In genomic region chr15:61141497-61142125, GRCh38 we compare ENCODE assay signal across 23 cellular contexts.
A peak's percentile ranks its signal among the peaks of the same experiment; 100 is the strongest.
DNase-seq lines count a peak whose midpoint lies in the region; ATAC-seq and TF ChIP-seq lines count a peak whose summit lies in the region.
"Had no signal": no experiment of that assay in that cellular context is flagged by ENCODE, and none has a peak within 500 bp of the region (broad histone marks: within the 10 kb centered on the region; RNA-seq: fewer than 3 reads in every experiment).

No MANE protein-coding gene starts in this region.

- H3K27me3 ChIP-seq in left lung = no peaks in the 10 kb centered on the region
- H3K27me3 ChIP-seq: adrenal gland had no signal

- CTCF ChIA-PET in activated CD4-positive, alpha-beta memory T cell treated with anti-CD3 and anti-CD28 coated beads for 36 hours (lab: Charles Lee) = no interaction called here

- H3K4me1 Mint-ChIP-seq in activated CD4-positive, alpha-beta memory T cell treated with anti-CD3 and anti-CD28 coated beads for 36 hours (ENCODE audit: low read depth) = no peaks in the 10 kb centered on the region
- no peaks in the 10 kb centered on the region for H3K4me1 Mint-ChIP-seq in natural killer cell
- H3K4me1 Mint-ChIP-seq: stimulated activated naive CD8-positive, alpha-beta T cell treated with anti-CD3 and anti-CD28 coated beads, Interleukin-15, amount 100 ng/mL, for 72 hours had no signal

- peak; percentile 92 for DNase-seq in DMS53 (lab: John Stamatoyannopoulos, UW)
- DNase-seq in NCI-H146 (lab: John Stamatoyannopoulos, UW) = peak; percentile 53
- peak; percentile 41 for DNase-seq in NCI-H774 (lab: John Stamatoyannopoulos, UW)
- no peak for DNase-seq in left lung
- no peak for DNase-seq in central memory CD4-positive, alpha-beta T cell
- no peak for DNase-seq in activated CD4-positive, alpha-beta memory T cell treated with anti-CD3 and anti-CD28 coated beads for 36 hours
- DNase-seq in natural killer cell = no peak
- no peak for DNase-seq in SHP77 treated with DMSO at 0.1 percent for 48 hours (lab: John Stamatoyannopoulos, UW)
- DNase-seq: activated CD4-positive, alpha-beta T cell treated with anti-CD3 and anti-CD28 coated beads, Interleukin-2, amount 50 U/mL, for 4 hours; activated gamma-delta T cell treated with Interleukin-2 at 50 U/mL for 16 hours; adrenal gland; GOT3; left ventricle myocardium superior; NCI-H1092; PC-3; spleen; stimulated activated CD4-positive, alpha-beta T cell treated with anti-CD3 and anti-CD28 coated beads, Interleukin-4, amount 100 ng/mL, for 24 hours; stimulated activated naive CD8-positive, alpha-beta T cell treated with anti-CD3 and anti-CD28 coated beads, Interleukin-15, amount 100 ng/mL, for 72 hours; T-helper 1 cell; trophoblast cell; WERI-Rb-1 had no signal

- H3K27ac Mint-ChIP-seq in activated CD4-positive, alpha-beta memory T cell treated with anti-CD3 and anti-CD28 coated beads for 36 hours = no peak overlapping the region
- H3K27ac Mint-ChIP-seq in natural killer cell = no peak overlapping the region
- H3K27ac Mint-ChIP-seq: stimulated activated naive CD8-positive, alpha-beta T cell treated with anti-CD3 and anti-CD28 coated beads, Interleukin-15, amount 100 ng/mL, for 72 hours had no signal

- H3K27me3 Mint-ChIP-seq in activated CD4-positive, alpha-beta memory T cell treated with anti-CD3 and anti-CD28 coated beads for 36 hours = peaks cover 21% of the 10 kb centered on the region
- H3K27me3 Mint-ChIP-seq in natural killer cell (ENCODE audit: low read depth in 2 of 2) = peaks cover 29 to 58% of the 10 kb centered on the region in 2 donors

- no peak overlapping the region for H3K27ac ChIP-seq in left lung
- H3K27ac ChIP-seq: adrenal gland, coronary artery, neutrophil, spleen, WERI-Rb-1 had no signal

- no peaks in the 10 kb centered on the region for H3K9me3 Mint-ChIP-seq in activated CD4-positive, alpha-beta memory T cell treated with anti-CD3 and anti-CD28 coated beads for 36 hours
- H3K9me3 Mint-ChIP-seq in natural killer cell = no peaks in the 10 kb centered on the region
- H3K9me3 Mint-ChIP-seq: stimulated activated naive CD8-positive, alpha-beta T cell treated with anti-CD3 and anti-CD28 coated beads, Interleukin-15, amount 100 ng/mL, for 72 hours had no signal

- H3K36me3 Mint-ChIP-seq in activated CD4-positive, alpha-beta memory T cell treated with anti-CD3 and anti-CD28 coated beads for 36 hours = no peaks in the 10 kb centered on the region
- H3K36me3 Mint-ChIP-seq in natural killer cell = no peaks in the 10 kb centered on the region

- no peak overlapping the region for H3K4me3 Mint-ChIP-seq in activated CD4-positive, alpha-beta memory T cell treated with anti-CD3 and anti-CD28 coated beads for 36 hours
- no peak overlapping the region for H3K4me3 Mint-ChIP-seq in natural killer cell
- H3K4me3 Mint-ChIP-seq: stimulated activated naive CD8-positive, alpha-beta T cell treated with anti-CD3 and anti-CD28 coated beads, Interleukin-15, amount 100 ng/mL, for 72 hours had no signal

- intact Hi-C loops in left lung (cut with DNase I) = no loop called here
- intact Hi-C loops in activated CD4-positive, alpha-beta memory T cell treated with anti-CD3 and anti-CD28 coated beads for 36 hours (cut with micrococcal nuclease) = no loop called here
- intact Hi-C loops in natural killer cell (cut with micrococcal nuclease) = no loop called here

- no peaks in the 10 kb centered on the region for H3K4me1 ChIP-seq in left lung
- H3K4me1 ChIP-seq: adrenal gland, spleen had no signal

- no peak overlapping the region for H3K4me3 ChIP-seq in left lung
- H3K4me3 ChIP-seq: adrenal gland, coronary artery, spleen had no signal

- POLR2A ChIA-PET in activated CD4-positive, alpha-beta memory T cell treated with anti-CD3 and anti-CD28 coated beads for 36 hours (lab: Charles Lee) = no interaction called here

- H3K9me3 ChIP-seq in left lung = no peaks in the 10 kb centered on the region
- H3K9me3 ChIP-seq: adrenal gland, neutrophil, spleen had no signal

- ATAC-seq in left lung (peak; percentile 81), natural killer cell (no peak)
- ATAC-seq: left ventricle myocardium superior; PC-3; stimulated activated naive CD8-positive, alpha-beta T cell treated with anti-CD3 and anti-CD28 coated beads, Interleukin-15, amount 100 ng/mL, for 72 hours had no signal

- TF ChIP-seq CTCF in left lung (IDR thresholded peaks at IDR 0.05) (no peak), natural killer cell (IDR thresholded peaks at IDR 0.05) (no peak)

- no peaks in the 10 kb centered on the region for H3K36me3 ChIP-seq in left lung
- H3K36me3 ChIP-seq: adrenal gland, neutrophil, spleen, WERI-Rb-1 had no signal

Comparison
In these comparisons a context has a peak if more than half of its experiments do, and no peak if none do; other contexts are left out.
1. DNase-seq: peak in DMS53 (single experiment), NCI-H146 (single experiment) and NCI-H774 (single experiment); none in left lung (0 of 2), central memory CD4-positive, alpha-beta T cell (single experiment), activated CD4-positive, alpha-beta memory T cell treated with anti-CD3 and anti-CD28 coated beads for 36 hours (single experiment), natural killer cell (single experiment) and SHP77 treated with DMSO at 0.1 percent for 48 hours (single experiment).